ENCODE assay signal across 16 cellular contexts in genomic region chr4:177987896-177988295, GRCh38.
DNase-seq lines count a peak whose midpoint lies in the region; ATAC-seq and TF ChIP-seq lines count a peak whose summit lies in the region.
"Had no signal": no experiment of that assay in that cellular context is flagged by ENCODE, and none has a peak within 500 bp of the region (broad histone marks: within the 10 kb centered on the region; RNA-seq: fewer than 3 reads in every experiment).

No MANE protein-coding gene starts in this region.

- H3K27ac ChIP-seq in HUES48 (ENCODE audit: low read depth, low read length) = no peak overlapping the region
- no peak overlapping the region for H3K27ac ChIP-seq in iPS-18a (ENCODE audit: low read length)

- H3K36me3 ChIP-seq in HUES48 (ENCODE audit: control insufficient read depth, insufficient read depth, low read length) (no peaks in the 10 kb centered on the region), iPS-18a (ENCODE audit: control insufficient read depth, low read depth, low read length) (no peaks in the 10 kb centered on the region)

- H3K9me3 Mint-ChIP-seq in WTC11 = no peaks in the 10 kb centered on the region
- H3K9me3 Mint-ChIP-seq: CD4-positive, alpha-beta memory T cell had no signal

- H3K4me1 ChIP-seq in HUES48 (ENCODE audit: control insufficient read depth, insufficient read depth, low read length) (peaks cover 13% of the 10 kb centered on the region), iPS-18a (ENCODE audit: control insufficient read depth, low read depth, low read length) (peaks cover 12% of the 10 kb centered on the region)

- peak overlapping the region; percentile 53 for H3K27ac Mint-ChIP-seq in WTC11
- H3K27ac Mint-ChIP-seq: CD4-positive, alpha-beta memory T cell had no signal

- DNase-seq in WTC11 (ENCODE audit: low spot score) = no peak
- no peak for DNase-seq in putamen (ENCODE audit: low spot score)
- DNase-seq in NCI-H526 (lab: John Stamatoyannopoulos, UW) = no peak
- DNase-seq: C1 segment of cervical spinal cord; Calu3; CD4-positive, alpha-beta memory T cell; COR-L47; DMS53; DMS79 treated with DMSO at 0.1 percent for 48 hours; GF-D8; GOT3; H7 had no signal

- H3K9ac ChIP-seq in HUES48 (ENCODE audit: low read depth, low read length) = no peak overlapping the region
- H3K9ac ChIP-seq in iPS-18a (ENCODE audit: low read length) = no peak overlapping the region

- H3K36me3 Mint-ChIP-seq in WTC11 = no peaks in the 10 kb centered on the region
- H3K36me3 Mint-ChIP-seq: CD4-positive, alpha-beta memory T cell had no signal

- no peaks in the 10 kb centered on the region for H3K27me3 Mint-ChIP-seq in WTC11 (ENCODE audit: low read depth)
- H3K27me3 Mint-ChIP-seq: CD4-positive, alpha-beta memory T cell had no signal

- H3K27me3 ChIP-seq in HUES48 (ENCODE audit: control insufficient read depth, insufficient read depth, low read length) = no peaks in the 10 kb centered on the region
- no peaks in the 10 kb centered on the region for H3K27me3 ChIP-seq in iPS-18a (ENCODE audit: control insufficient read depth, insufficient read depth, low read length)

- peaks cover 19% of the 10 kb centered on the region for H3K4me1 Mint-ChIP-seq in WTC11
- H3K4me1 Mint-ChIP-seq: CD4-positive, alpha-beta memory T cell had no signal

- CTCF ChIA-PET in WTC11 (lab: Charles Lee) = no interaction called here

- no peaks in the 10 kb centered on the region for H3K9me3 ChIP-seq in HUES48 (ENCODE audit: control insufficient read depth, insufficient read depth, low read length)
- H3K9me3 ChIP-seq in iPS-18a (ENCODE audit: control insufficient read depth, low read depth, low read length) = no peaks in the 10 kb centered on the region

- no peak for TF ChIP-seq CTCF in WTC11 (IDR thresholded peaks at IDR 0.05)

- ATAC-seq in WTC11 (peak; percentile 58; the same call in 1 of the 2 replicates), HG03025 (IDR thresholded peaks at IDR 0.05; ENCODE audit: low FRiP score, unreplicated experiment) (no peak)
- ATAC-seq: HCT116 had no signal

- POLR2A ChIA-PET in WTC11 (lab: Charles Lee) = no interaction called here

- H3K4me3 ChIP-seq in HUES48 (ENCODE audit: low read depth, low read length) = 0 out of 2 replicates have a peak overlapping the region, but pooled peaks have one; percentile 3
- H3K4me3 ChIP-seq in iPS-18a (ENCODE audit: low read length) = peak overlapping the region; percentile 8

- no peak overlapping the region for H3K4me3 Mint-ChIP-seq in WTC11
- H3K4me3 Mint-ChIP-seq: CD4-positive, alpha-beta memory T cell had no signal

TF ChIP-seq in WTC11, 78 proteins besides CTCF, POLR2A, EP300 and RAD21:
- TF ChIP-seq CDX4 (CRISPR knock-in tag; IDR thresholded peaks at IDR 0.05; ENCODE audit: borderline replicate concordance) (no peak), JAZF1 (CRISPR knock-in tag; IDR thresholded peaks at IDR 0.05) (no peak), ZNF423 (CRISPR knock-in tag; IDR thresholded peaks at IDR 0.05) (no peak), ZNF671 (CRISPR knock-in tag; IDR thresholded peaks at IDR 0.05) (no peak), FOXP1 (CRISPR knock-in tag; IDR thresholded peaks at IDR 0.05; ENCODE audit: borderline replicate concordance) (no peak), IRF2 (CRISPR knock-in tag; IDR thresholded peaks at IDR 0.05; ENCODE audit: borderline replicate concordance, low read depth) (no peak), ERG (CRISPR knock-in tag; IDR thresholded peaks at IDR 0.05) (no peak), ETV6 (CRISPR knock-in tag; IDR thresholded peaks at IDR 0.05) (no peak), SMAD4 (CRISPR knock-in tag; IDR thresholded peaks at IDR 0.05) (no peak), PRRX2 (CRISPR knock-in tag; IDR thresholded peaks at IDR 0.05) (no peak), KAT7 (CRISPR knock-in tag; IDR thresholded peaks at IDR 0.05; ENCODE audit: borderline replicate concordance) (no peak), MXD4 (CRISPR knock-in tag; IDR thresholded peaks at IDR 0.05; ENCODE audit: borderline replicate concordance) (no peak), JUN (CRISPR knock-in tag; IDR thresholded peaks at IDR 0.05) (no peak), ZNF219 (CRISPR knock-in tag; IDR thresholded peaks at IDR 0.05; ENCODE audit: borderline replicate concordance) (no peak), PRDM15 (CRISPR knock-in tag; IDR thresholded peaks at IDR 0.05) (no peak), E2F5 (CRISPR knock-in tag; IDR thresholded peaks at IDR 0.05) (no peak), MYBL2 (CRISPR knock-in tag; IDR thresholded peaks at IDR 0.05) (no peak), STAT6 (CRISPR knock-in tag; conservative IDR thresholded peaks at IDR 0.05; ENCODE audit: low read depth) (no peak), GTF2I (CRISPR knock-in tag; conservative IDR thresholded peaks at IDR 0.05) (no peak), ZNF232 (CRISPR knock-in tag; IDR thresholded peaks at IDR 0.05) (no peak)
